Comparison of ENCODE assay signal across 1 cellular context in genomic region chr7:4406288-4407058, GRCh38.
TF ChIP-seq lines count a peak whose summit lies in the region.

No MANE protein-coding gene starts in this region.

TF ChIP-seq in SK-N-SH, 30 proteins besides CTCF, POLR2A, EP300 and RAD21 (continued from another document):
- TF ChIP-seq SIN3A (IDR thresholded peaks at IDR 0.05; ENCODE audit: borderline replicate concordance, low read depth, low read length), result no peak
- TF ChIP-seq RCOR1 (IDR thresholded peaks at IDR 0.05; ENCODE audit: low read length), result no peak
- TF ChIP-seq REST (IDR thresholded peaks at IDR 0.05; ENCODE audit: low read depth, low read length), result no peak
- no peak for TF ChIP-seq MAX (IDR thresholded peaks at IDR 0.05; ENCODE audit: low read depth)
- TF ChIP-seq GABPA (IDR thresholded peaks at IDR 0.05; ENCODE audit: low read depth), result no peak
- TF ChIP-seq MXI1 (IDR thresholded peaks at IDR 0.05; ENCODE audit: low read depth, low read length), result no peak
- TF ChIP-seq PBX3 (IDR thresholded peaks at IDR 0.05), result no peak
- TF ChIP-seq TCF12 (IDR thresholded peaks at IDR 0.05), result no peak
